1 cellular context compared by ENCODE assay signal in the genomic region with DNA sequence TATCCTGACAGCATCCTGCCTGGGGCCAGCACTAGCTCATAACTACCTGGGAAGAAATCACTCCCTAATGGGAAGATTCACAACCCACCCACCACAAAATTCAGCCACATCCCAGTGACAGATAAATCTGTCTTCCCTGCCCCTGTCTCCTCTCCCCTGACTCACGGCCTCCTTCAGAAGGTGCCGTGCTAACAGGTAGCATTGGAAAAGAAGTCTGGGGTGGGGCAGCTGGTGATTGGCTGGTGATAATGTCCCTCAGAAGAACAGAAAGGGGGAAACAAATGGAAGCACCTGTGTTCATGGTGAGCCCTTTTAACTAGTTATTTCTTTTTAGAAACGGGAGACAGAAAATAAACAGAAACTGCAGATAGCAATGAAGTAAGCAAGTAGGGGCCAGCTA.
TF ChIP-seq lines count a peak whose summit lies in the region.

No MANE protein-coding gene starts in this region.

TF ChIP-seq in WTC11, 78 proteins besides CTCF, POLR2A, EP300 and RAD21 (continued from another document):
- TF ChIP-seq E2F1 (CRISPR knock-in tag; IDR thresholded peaks at IDR 0.05) (no peak), IRF2 (CRISPR knock-in tag; IDR thresholded peaks at IDR 0.05; ENCODE audit: borderline replicate concordance, low read depth) (no peak), ELF4 (CRISPR knock-in tag; IDR thresholded peaks at IDR 0.05; ENCODE audit: low read depth) (no peak)
- TF ChIP-seq, protein P1, sequence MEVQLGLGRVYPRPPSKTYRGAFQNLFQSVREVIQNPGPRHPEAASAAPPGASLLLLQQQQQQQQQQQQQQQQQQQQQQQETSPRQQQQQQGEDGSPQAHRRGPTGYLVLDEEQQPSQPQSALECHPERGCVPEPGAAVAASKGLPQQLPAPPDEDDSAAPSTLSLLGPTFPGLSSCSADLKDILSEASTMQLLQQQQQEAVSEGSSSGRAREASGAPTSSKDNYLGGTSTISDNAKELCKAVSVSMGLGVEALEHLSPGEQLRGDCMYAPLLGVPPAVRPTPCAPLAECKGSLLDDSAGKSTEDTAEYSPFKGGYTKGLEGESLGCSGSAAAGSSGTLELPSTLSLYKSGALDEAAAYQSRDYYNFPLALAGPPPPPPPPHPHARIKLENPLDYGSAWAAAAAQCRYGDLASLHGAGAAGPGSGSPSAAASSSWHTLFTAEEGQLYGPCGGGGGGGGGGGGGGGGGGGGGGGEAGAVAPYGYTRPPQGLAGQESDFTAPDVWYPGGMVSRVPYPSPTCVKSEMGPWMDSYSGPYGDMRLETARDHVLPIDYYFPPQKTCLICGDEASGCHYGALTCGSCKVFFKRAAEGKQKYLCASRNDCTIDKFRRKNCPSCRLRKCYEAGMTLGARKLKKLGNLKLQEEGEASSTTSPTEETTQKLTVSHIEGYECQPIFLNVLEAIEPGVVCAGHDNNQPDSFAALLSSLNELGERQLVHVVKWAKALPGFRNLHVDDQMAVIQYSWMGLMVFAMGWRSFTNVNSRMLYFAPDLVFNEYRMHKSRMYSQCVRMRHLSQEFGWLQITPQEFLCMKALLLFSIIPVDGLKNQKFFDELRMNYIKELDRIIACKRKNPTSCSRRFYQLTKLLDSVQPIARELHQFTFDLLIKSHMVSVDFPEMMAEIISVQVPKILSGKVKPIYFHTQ (CRISPR knock-in tag; IDR thresholded peaks at IDR 0.05): no peak
